18 cellular contexts compared by ENCODE assay signal in genomic region chr13:27927444-27928352, GRCh38. TPM values are rescaled to one million over a fixed set of nuclear protein-coding genes. Genes with fewer than 3 reads are reported as not detected.
DNase-seq lines count a peak whose midpoint lies in the region; ATAC-seq, FAIRE-seq and TF ChIP-seq lines count a peak whose summit lies in the region.
"Had no signal": no experiment of that assay in that cellular context is flagged by ENCODE, and none has a peak within 500 bp of the region (broad histone marks: within the 10 kb centered on the region; RNA-seq: fewer than 3 reads in every experiment).

No MANE protein-coding gene starts in this region.

- WGBS in neuronal stem cell (ENCODE audit: extremely low coverage in 2 of 2, insufficient read length in 2 of 2, insufficient replicate concordance in 1 of 2), 2 donors, result no CpG with 5 or more reads among the region's 53 CpGs

- H2BK120ac ChIP-seq in neuronal stem cell (ENCODE audit: low read depth, low read length), result no peak overlapping the region

- H3K79me1 ChIP-seq in neuronal stem cell (ENCODE audit: low read depth, low read length), result no peaks in the 10 kb centered on the region

- H3K4me3 ChIP-seq in neuronal stem cell (ENCODE audit: low read length in 2 of 2), result no peak overlapping the region
- H3K4me3 ChIP-seq: smooth muscle cell, tibial nerve had no signal

- H3K4me2 ChIP-seq in neuronal stem cell (ENCODE audit: insufficient read depth, low read length, poor library complexity, severe bottlenecking), result no peak overlapping the region
- H3K4me2 ChIP-seq: smooth muscle cell had no signal

- peak; percentile 28 for DNase-seq in ELF-1 (ENCODE audit: low read depth, low spot score)
- no peak for DNase-seq in GM19239 (ENCODE audit: insufficient read length, low spot score)
- DNase-seq in endothelial cell (ENCODE audit: low spot score), result no peak
- DNase-seq in neuronal stem cell (ENCODE audit: low spot score), result peak; percentile 12
- no peak for DNase-seq in SW 1271 (lab: John Stamatoyannopoulos, UW)
- DNase-seq in NCI-H128 (lab: John Stamatoyannopoulos, UW; ENCODE audit: unreplicated experiment), result no peak
- DNase-seq: activated gamma-delta T cell, foreskin melanocyte, HFFc6, NCI-H1694, NCI-H345 had no signal

- H3K36me3 Mint-ChIP-seq in endothelial cell (ENCODE audit: low read depth, unreplicated experiment), result peaks cover 3% of the 10 kb centered on the region

- H2BK15ac ChIP-seq in neuronal stem cell (ENCODE audit: low read length), result no peak overlapping the region

- H2BK12ac ChIP-seq in neuronal stem cell (ENCODE audit: low read length), result no peak overlapping the region

- H2AK5ac ChIP-seq in neuronal stem cell (ENCODE audit: low read depth, low read length), result peak overlapping the region; percentile 34

- no peak overlapping the region for H4K91ac ChIP-seq in neuronal stem cell (ENCODE audit: low read depth, low read length, poor library complexity)

- no peaks in the 10 kb centered on the region for H3K9me3 Mint-ChIP-seq in endothelial cell (ENCODE audit: unreplicated experiment)
- H3K9me3 Mint-ChIP-seq: HFFc6 had no signal

- H3K4me1 Mint-ChIP-seq in endothelial cell (ENCODE audit: unreplicated experiment), result peaks cover 56% of the 10 kb centered on the region

- H3K27me3 Mint-ChIP-seq in endothelial cell (ENCODE audit: unreplicated experiment), result peaks cover 44% of the 10 kb centered on the region

- peak overlapping the region; percentile 77 for H3K4me3 Mint-ChIP-seq in endothelial cell (ENCODE audit: unreplicated experiment)

- no peak for ATAC-seq in HG03342 (IDR thresholded peaks at IDR 0.05; ENCODE audit: unreplicated experiment)
- ATAC-seq: left lobe of liver had no signal

- peak overlapping the region; percentile 69 for H2AFZ ChIP-seq in neuronal stem cell (ENCODE audit: low read length)
- H2AFZ ChIP-seq: parathyroid adenoma had no signal

- H3K27ac Mint-ChIP-seq in endothelial cell (ENCODE audit: unreplicated experiment), result no peak overlapping the region
- H3K27ac Mint-ChIP-seq: HFFc6 had no signal

- H3K23ac ChIP-seq in neuronal stem cell (ENCODE audit: low read depth, low read length, poor library complexity), result no peak overlapping the region

- peaks cover 60 to 92% (median 88%) of the 10 kb centered on the region in 3 experiments for H3K27me3 ChIP-seq in neuronal stem cell (ENCODE audit: control insufficient read depth in 3 of 3, insufficient read depth in 3 of 3, low read depth in 1 of 3, low read length in 3 of 3)

- H3K36me3 ChIP-seq in neuronal stem cell (replicated peaks in 1 of 2; ENCODE audit: control insufficient read depth in 2 of 2, insufficient read depth in 2 of 2, low read length in 2 of 2), result no peaks in the 10 kb centered on the region
- H3K36me3 ChIP-seq: tibial nerve had no signal

- H3K4me1 ChIP-seq in neuronal stem cell (ENCODE audit: control insufficient read depth in 2 of 2, insufficient read depth in 1 of 2, low read depth in 1 of 2, low read length in 2 of 2), result no peaks in the 10 kb centered on the region
- H3K4me1 ChIP-seq: parathyroid adenoma had no signal

- H3K14ac ChIP-seq in neuronal stem cell (ENCODE audit: low read length), result no peak overlapping the region

- FAIRE-seq in GM19239 (lab: Jason Lieb, UNC), result peak; percentile 76

- no peak overlapping the region for H3K27ac ChIP-seq in neuronal stem cell (replicated peaks; ENCODE audit: low read length)
- H3K27ac ChIP-seq: parathyroid adenoma, tibial nerve had no signal

- H3K4ac ChIP-seq in neuronal stem cell (ENCODE audit: low read length), result no peak overlapping the region

- no peak overlapping the region for H3K9ac ChIP-seq in neuronal stem cell (ENCODE audit: low read depth, low read length, poor library complexity)
- H3K9ac ChIP-seq: parathyroid adenoma had no signal

- no peaks in the 10 kb centered on the region for H3K9me3 ChIP-seq in neuronal stem cell (replicated peaks in 1 of 2; ENCODE audit: control insufficient read depth in 2 of 2, insufficient read depth in 1 of 2, low read depth in 1 of 2, low read length in 2 of 2)

- peak overlapping the region; percentile 17 for H3K18ac ChIP-seq in neuronal stem cell (ENCODE audit: low read length)

- no peak overlapping the region for H4K8ac ChIP-seq in neuronal stem cell (ENCODE audit: low read depth, low read length)

- no peak for TF ChIP-seq CTCF in endothelial cell (IDR thresholded peaks at IDR 0.05; ENCODE audit: unreplicated experiment)

- H2BK5ac ChIP-seq in neuronal stem cell (ENCODE audit: low read length), result no peak overlapping the region

RNA-seq across cellular contexts. Expression of gene PDX1, which starts 7.9 kb away (rescaled TPM):
- total RNA-seq in endothelial cell (ENCODE audit: unreplicated experiment), result 0.59 TPM
- not detected for polyA plus RNA-seq in neuronal stem cell (2013, experiment 1 of 2)
- polyA plus RNA-seq in neuronal stem cell (2013, experiment 2 of 2), result not detected
- total RNA-seq: HFFc6, RPMI7951, smooth muscle cell had no signal
- polyA plus RNA-seq: smooth muscle cell had no signal

RNA-seq across cellular contexts. Expression of gene CDX2, which starts 41.4 kb away (rescaled TPM):
- total RNA-seq in endothelial cell (ENCODE audit: unreplicated experiment), result 0.33 TPM
- polyA plus RNA-seq in neuronal stem cell (2013, experiment 1 of 2), result 0.03 TPM
- 0.03 TPM for polyA plus RNA-seq in neuronal stem cell (2013, experiment 2 of 2)
- total RNA-seq: HFFc6, left lobe of liver, MCF 10A, RPMI7951, tibial nerve had no signal

Comparison
In these comparisons a context has a peak if more than half of its experiments do, and no peak if none do; other contexts are left out.
1. DNase-seq: peak in ELF-1 (single experiment) and neuronal stem cell (single experiment); none in GM19239 (single experiment), endothelial cell (single experiment), SW 1271 (0 of 2) and NCI-H128 (single experiment).